Comparison of ENCODE assay signal across 8 cellular contexts in genomic region chr3:132352556-132353143, GRCh38. TPM values are rescaled to one million over a fixed set of nuclear protein-coding genes. Genes with fewer than 3 reads are reported as not detected.
DNase-seq lines count a peak whose midpoint lies in the region; ATAC-seq and TF ChIP-seq lines count a peak whose summit lies in the region.

No MANE protein-coding gene starts in this region.

- no peak overlapping the region for H3K27ac Mint-ChIP-seq in glutamatergic neuron (ENCODE audit: unreplicated experiment)

- H3K27me3 ChIP-seq in H7 (ENCODE audit: control insufficient read depth, insufficient read depth, low read length), result no peaks in the 10 kb centered on the region

- H3K4me1 Mint-ChIP-seq in glutamatergic neuron (ENCODE audit: low read depth, unreplicated experiment), result peaks cover 2% of the 10 kb centered on the region

- peak; percentile 82 for TF ChIP-seq CTCF in NB4 (IDR thresholded peaks at IDR 0.05; ENCODE audit: low read depth, low read length)
- peak; percentile 89 for TF ChIP-seq CTCF in glutamatergic neuron (IDR thresholded peaks at IDR 0.05; ENCODE audit: partially characterized antibody, unreplicated experiment)

- H3K4me3 ChIP-seq in H7 (ENCODE audit: insufficient read depth, low read depth, low read length), result no peak overlapping the region
- no peak overlapping the region for H3K4me3 ChIP-seq in NB4 (ENCODE audit: low read depth, low read length)

- H3K4me3 Mint-ChIP-seq in glutamatergic neuron (ENCODE audit: unreplicated experiment), result no peak overlapping the region

- no peaks in the 10 kb centered on the region for H3K27me3 Mint-ChIP-seq in glutamatergic neuron (ENCODE audit: unreplicated experiment)

- no peak for TF ChIP-seq POLR2A in NB4 (IDR thresholded peaks at IDR 0.05; ENCODE audit: extremely low read depth, insufficient read length)

- H3K9me3 Mint-ChIP-seq in glutamatergic neuron (ENCODE audit: unreplicated experiment), result no peaks in the 10 kb centered on the region

- H3K36me3 ChIP-seq in H7 (replicated peaks; ENCODE audit: control insufficient read depth, insufficient read depth, low read length), result no peaks in the 10 kb centered on the region

- no peak for ATAC-seq in GM19328 (IDR thresholded peaks at IDR 0.05; ENCODE audit: unreplicated experiment)

- DNase-seq in DMS153 treated with DMSO at 0.1 percent for 48 hours (lab: John Stamatoyannopoulos, UW; ENCODE audit: unreplicated experiment), result peak; percentile 51
- peak; percentile 54 for DNase-seq in H7
- peak; percentile 74 for DNase-seq in NB4 (ENCODE audit: low read depth)
- peak; percentile 73 for DNase-seq in SK-N-DZ (ENCODE audit: low spot score)
- peak; percentile 65 for DNase-seq in activated naive CD4-positive, alpha-beta T cell treated with Interleukin-2 at 50 U/mL for 16 hours
- peak; percentile 73 for DNase-seq in glutamatergic neuron
- peak; percentile 67 for DNase-seq in renal cortical epithelial cell (ENCODE audit: low read depth)

- no peaks in the 10 kb centered on the region for H3K36me3 Mint-ChIP-seq in glutamatergic neuron (ENCODE audit: unreplicated experiment)

RNA-seq across cellular contexts. Expression of gene ACP3, which starts 35.4 kb away (rescaled TPM):
- total RNA-seq in H7 (2014; rRNA removed; shearing (Covaris generic)), result 0.62 and 2.5 TPM in 2 replicates
- 0.38 and 0.78 TPM in 2 replicates for polyA plus RNA-seq in SK-N-DZ (2014; cell fraction: cytosol; rRNA removed)
- 0.15 and 0.18 TPM in 2 replicates for polyA plus RNA-seq in SK-N-DZ (2014; cell fraction: nucleus; rRNA removed)
- total RNA-seq in glutamatergic neuron (ENCODE audit: unreplicated experiment) (not detected), renal cortical epithelial cell (not detected in 2 replicates)
